ENCODE assay signal across 8 cellular contexts in the genomic region with DNA sequence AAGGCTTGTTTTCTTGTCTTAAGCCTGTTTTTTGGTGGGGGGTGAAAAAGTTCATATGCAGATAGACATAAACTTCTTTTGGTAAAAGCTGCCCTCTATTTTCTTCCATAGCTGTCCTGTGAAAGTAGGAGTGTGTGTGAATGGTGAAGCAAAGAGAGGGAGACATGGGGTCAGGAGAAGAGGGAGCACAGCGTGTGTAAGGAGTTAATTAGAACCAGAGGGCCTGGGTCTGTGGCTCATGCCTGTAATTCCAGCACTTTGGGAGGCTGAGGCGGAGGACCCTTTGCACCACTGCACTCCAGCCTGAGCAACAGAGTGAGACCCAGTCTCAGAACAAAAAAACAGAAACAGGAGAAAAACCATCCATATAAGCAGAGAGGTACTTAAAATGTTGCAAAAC. TPM values are rescaled to one million over a fixed set of nuclear protein-coding genes. Genes with fewer than 3 reads are reported as not detected.
DNase-seq lines count a peak whose midpoint lies in the region; ATAC-seq, FAIRE-seq and TF ChIP-seq lines count a peak whose summit lies in the region.

No MANE protein-coding gene starts in this region.

- peak overlapping the region; percentile 70; the same call in 1 of the 2 replicates for H3K4me2 ChIP-seq in GM12878 (ENCODE audit: control insufficient read depth, insufficient read depth)

- peaks cover 24% of the 10 kb centered on the region for H3K79me2 ChIP-seq in GM12878 (ENCODE audit: control insufficient read depth, insufficient read depth, low read length)

- H3K9ac ChIP-seq in GM12878 (ENCODE audit: control insufficient read depth, insufficient read depth, low read length) = peak overlapping the region; percentile 97

- DNase-seq in right atrium auricular region (ENCODE audit: low spot score) = no peak
- no peak for DNase-seq in left cardiac atrium
- no peak for DNase-seq in GM12878 (ENCODE audit: low read depth, low spot score)
- peak; percentile 11 to 20 for DNase-seq in lung microvascular endothelial cell (ENCODE audit: low read depth in 2 of 2)
- DNase-seq in aorta = no peak
- DNase-seq in activated CD4-positive, alpha-beta T cell treated with anti-CD3 and anti-CD28 coated beads, Interleukin-2, amount 50 U/mL, for 1 hour = no peak

- TF ChIP-seq RAD21 in GM12878 (IDR thresholded peaks at IDR 0.05; ENCODE audit: insufficient read depth, low read depth, low read length) = no peak

- peak overlapping the region; percentile 50 to 62 for H3K4me3 ChIP-seq in right atrium auricular region
- H3K4me3 ChIP-seq in GM12878 = peak overlapping the region; percentile 86
- H3K4me3 ChIP-seq in aorta (ENCODE audit: low read length in 2 of 2) = peak overlapping the region; percentile 75 to 82

- ATAC-seq in left cardiac atrium (no peak), GM12878 (no peak), aorta (ENCODE audit: low FRiP score) (no peak), HG02970 (IDR thresholded peaks at IDR 0.05; ENCODE audit: low FRiP score, unreplicated experiment) (no peak), GM19455 (IDR thresholded peaks at IDR 0.05; ENCODE audit: unreplicated experiment) (no peak)

- H3K27ac ChIP-seq in right atrium auricular region (peak overlapping the region; percentile 98 to 99), GM12878 (ENCODE audit: control insufficient read depth, insufficient read depth) (peak overlapping the region; percentile 97), aorta (ENCODE audit: low read depth in 1 of 2, low read length in 2 of 2) (no peak overlapping the region)

- no peak for TF ChIP-seq EP300 in GM12878 (IDR thresholded peaks at IDR 0.05; ENCODE audit: borderline replicate concordance in 1 of 2, control insufficient read depth in 1 of 2, low read depth in 2 of 2, low read length in 2 of 2)

- H3K27me3 ChIP-seq in right atrium auricular region (no peaks in the 10 kb centered on the region), GM12878 (replicated peaks in 1 of 2; ENCODE audit: control insufficient read depth in 2 of 2, insufficient read depth in 2 of 2, low read length in 1 of 2) (no peaks in the 10 kb centered on the region), aorta (ENCODE audit: control insufficient read depth in 1 of 2, insufficient read depth in 2 of 2, low read length in 1 of 2) (no peaks in the 10 kb centered on the region)

- TF ChIP-seq CTCF in right atrium auricular region (IDR thresholded peaks at IDR 0.05) (no peak), GM12878 (IDR thresholded peaks at IDR 0.05 in 2 of 3, conservative IDR thresholded peaks at IDR 0.05 in 1 of 3; ENCODE audit: control insufficient read depth in 2 of 3, extremely low read depth in 1 of 3, insufficient read depth in 1 of 3, low read depth in 3 of 3, low read length in 3 of 3) (no peak)

- SMC1A ChIA-PET in GM12878 (lab: Charles Lee; ENCODE audit: uncharacterized antibody, unreplicated experiment) = interaction anchor here (0.8 to 6.7 kb wide), 9 partner anchors 15 to 90 kb away, joined by 3 to 118 read pairs (median 6); partner anchors contain the start of gene CCNL1

- in situ Hi-C loops in GM12878 (cut with MboI) = no loop called here

- 20% methylated on average over 2 of the region's 2 CpGs for WGBS in GM12878 (ENCODE audit: insufficient coverage, insufficient replicate concordance, low lambda C conversion rate, missing lambda C conversion rate)
- 18 to 25% methylated on average over 2 of the region's 2 CpGs for WGBS in aorta, 2 donors

- POLR2A ChIA-PET in GM12878 (lab: Charles Lee) = interaction anchor here (0.7 to 4.3 kb wide), 6 partner anchors 10 to 87 kb away, joined by 3 to 147 read pairs (median 9); partner anchors contain the start of gene CCNL1

- CTCF ChIA-PET in GM12878 (lab: Yijun Ruan, JAX) = interaction anchor here (0.9 to 8.1 kb wide), 11 partner anchors 14 to 502 kb away, joined by 3 to 104 read pairs (median 5); partner anchors contain the start of genes CCNL1 and TIPARP

- H3K36me3 ChIP-seq in right atrium auricular region (no peaks in the 10 kb centered on the region), GM12878 (ENCODE audit: control insufficient read depth in 2 of 2, insufficient read depth in 2 of 2, low read length in 1 of 2) (no peaks in the 10 kb centered on the region), aorta (ENCODE audit: control insufficient read depth in 1 of 2, insufficient read depth in 2 of 2, low read length in 1 of 2) (no peaks in the 10 kb centered on the region)

- no peak for FAIRE-seq in GM12878 (lab: Jason Lieb, UNC)

- no TSS peak for BruUV-seq in GM12878 (replicated peaks; lab: Mats Ljungman, UMichigan)

- H2AFZ ChIP-seq in GM12878 (ENCODE audit: control insufficient read depth, low read depth, low read length) = no peak overlapping the region; the same call in 1 of the 2 replicates

- peaks cover 0 to 20% of the 10 kb centered on the region in 2 donors for H3K4me1 ChIP-seq in right atrium auricular region
- H3K4me1 ChIP-seq in GM12878 (ENCODE audit: control insufficient read depth, insufficient read depth, low read length) = peaks cover 4% of the 10 kb centered on the region; the same call in 1 of the 2 replicates
- no peaks in the 10 kb centered on the region for H3K4me1 ChIP-seq in aorta (ENCODE audit: control insufficient read depth in 1 of 2, insufficient read depth in 2 of 2, low read length in 2 of 2)

- no peaks in the 10 kb centered on the region for H3K9me3 ChIP-seq in right atrium auricular region
- no peaks in the 10 kb centered on the region; the same call in 1 of the 3 replicates for H3K9me3 ChIP-seq in GM12878 (replicated peaks; ENCODE audit: control insufficient read depth, insufficient read depth, low read length)
- no peaks in the 10 kb centered on the region for H3K9me3 ChIP-seq in aorta (ENCODE audit: control insufficient read depth, low read length)

- H4K20me1 ChIP-seq in GM12878 (ENCODE audit: control insufficient read depth, insufficient read depth) = no peaks in the 10 kb centered on the region

- RAD21 ChIA-PET in GM12878 (lab: Charles Lee; ENCODE audit: unreplicated experiment) = interaction anchor here (1.0 to 3.6 kb wide), 10 partner anchors 9 to 627 kb away, joined by 3 to 81 read pairs (median 8); partner anchors contain the start of genes CCNL1 and SSR3

- intact Hi-C loops in left cardiac atrium (cut with DNase I) = no loop called here
- intact Hi-C loops in GM12878 (cut with micrococcal nuclease; ENCODE audit: unreplicated experiment) = no loop called here
- intact Hi-C loops in aorta (cut with DNase I) = no loop called here

- TF ChIP-seq POLR2A in GM12878 (IDR thresholded peaks at IDR 0.05; ENCODE audit: low read depth, low read length) = no peak

TF ChIP-seq in GM12878, 131 proteins besides CTCF, POLR2A, EP300 and RAD21 (continues in another document):
- no peak for TF ChIP-seq TARDBP (IDR thresholded peaks at IDR 0.05; ENCODE audit: borderline replicate concordance)
- no peak for TF ChIP-seq YBX1 (IDR thresholded peaks at IDR 0.05)
- no peak for TF ChIP-seq PML (IDR thresholded peaks at IDR 0.05; ENCODE audit: low read length)
- no peak for TF ChIP-seq MEF2A (IDR thresholded peaks at IDR 0.05; ENCODE audit: insufficient read depth, low read depth, low read length)
- TF ChIP-seq ZNF274 (IDR thresholded peaks at IDR 0.05; ENCODE audit: insufficient read depth, insufficient read length) = no peak
- TF ChIP-seq, protein P1, sequence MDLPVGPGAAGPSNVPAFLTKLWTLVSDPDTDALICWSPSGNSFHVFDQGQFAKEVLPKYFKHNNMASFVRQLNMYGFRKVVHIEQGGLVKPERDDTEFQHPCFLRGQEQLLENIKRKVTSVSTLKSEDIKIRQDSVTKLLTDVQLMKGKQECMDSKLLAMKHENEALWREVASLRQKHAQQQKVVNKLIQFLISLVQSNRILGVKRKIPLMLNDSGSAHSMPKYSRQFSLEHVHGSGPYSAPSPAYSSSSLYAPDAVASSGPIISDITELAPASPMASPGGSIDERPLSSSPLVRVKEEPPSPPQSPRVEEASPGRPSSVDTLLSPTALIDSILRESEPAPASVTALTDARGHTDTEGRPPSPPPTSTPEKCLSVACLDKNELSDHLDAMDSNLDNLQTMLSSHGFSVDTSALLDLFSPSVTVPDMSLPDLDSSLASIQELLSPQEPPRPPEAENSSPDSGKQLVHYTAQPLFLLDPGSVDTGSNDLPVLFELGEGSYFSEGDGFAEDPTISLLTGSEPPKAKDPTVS (IDR thresholded peaks at IDR 0.05; ENCODE audit: low read depth, low read length) = no peak
- no peak for TF ChIP-seq FOXM1 (IDR thresholded peaks at IDR 0.05; ENCODE audit: low read depth, low read length)
- no peak for TF ChIP-seq NBN (IDR thresholded peaks at IDR 0.05)
- no peak for TF ChIP-seq SUZ12 (IDR thresholded peaks at IDR 0.05; ENCODE audit: unreplicated experiment)
- TF ChIP-seq TCF12 (IDR thresholded peaks at IDR 0.05; ENCODE audit: low read depth, low read length) = no peak
- TF ChIP-seq RCOR1 (conservative IDR thresholded peaks at IDR 0.05; ENCODE audit: low read depth, low read length) = no peak
- no peak for TF ChIP-seq MEF2B (IDR thresholded peaks at IDR 0.05; ENCODE audit: partially characterized antibody, poor library complexity, severe bottlenecking)
- TF ChIP-seq CHD4 (IDR thresholded peaks at IDR 0.05) = no peak
- TF ChIP-seq SMAD1 (IDR thresholded peaks at IDR 0.05; ENCODE audit: low read depth, partially characterized antibody) = no peak
- TF ChIP-seq NFXL1 (IDR thresholded peaks at IDR 0.05; ENCODE audit: borderline replicate concordance) = no peak

RNA-seq across cellular contexts. Expression of gene CCNL1, which starts 16.2 kb away (rescaled TPM):
- total RNA-seq in right atrium auricular region (10 to 100 TPM; 43.8 to 44.3 TPM), left cardiac atrium (10 to 100 TPM; 44.9 to 64.2 TPM), GM12878 (2014; rRNA removed) (173 and 180 TPM in 2 replicates), GM12878 (2014; rRNA removed; fragmentation: Illumina TruSeq; extraction: Trizol) (125 and 134 TPM in 2 replicates), GM12878 (2021) (105 and 107 TPM in 2 replicates), lung microvascular endothelial cell (70.0 and 171 TPM in 2 replicates), aorta (100 to 1,000 TPM; 159 to 189 TPM)
- total RNA-seq in GM12878 (2013; cell fraction: nucleolus; rRNA removed) = 786 and 840 TPM in 2 replicates
- 92.3 TPM for polyA plus RNA-seq in GM12878 (2011; ENCODE audit: low read depth)
- polyA plus RNA-seq in GM12878 (2011; rRNA removed) (174 and 236 TPM in 2 replicates), GM12878 (2014; fragmentation: Illumina TruSeq; extraction: Trizol) (119 and 153 TPM in 2 replicates), GM12878 (2014; fragmentation: Nextera tagmentation; extraction: Ambion mirVana) (10 to 100 TPM; 22.2 to 39.8 TPM), GM12878 (2014; rRNA removed) (127 and 135 TPM in 2 replicates), GM12878 (2016; fragmentation: Nextera tagmentation; extraction: Ambion mirVana) (100 to 1,000 TPM in 1 of 2 experiments, 10 to 100 TPM in 1; 85.1 to 111 TPM), aorta (100 to 1,000 TPM in 1 of 2 donors, 10 to 100 TPM in 1; 17.4 to 142 TPM)
- polyA plus RNA-seq in GM12878 (2011; cell fraction: cytosol; rRNA removed) = 54.9 and 72.4 TPM in 2 replicates
- polyA plus RNA-seq in GM12878 (2011; cell fraction: nucleus; rRNA removed) = 732 and 1,003 TPM in 2 replicates
- 101 and 129 TPM in 2 replicates for polyA plus RNA-seq in GM12878 (2012)
- polyA minus RNA-seq in GM12878 (2011; rRNA and poly(A)+ RNA removed) = 159 and 190 TPM in 2 replicates
- 50.1 and 54.2 TPM in 2 replicates for polyA minus RNA-seq in GM12878 (2011; cell fraction: cytosol; rRNA and poly(A)+ RNA removed)
- 1,045 and 1,316 TPM in 2 replicates for polyA minus RNA-seq in GM12878 (2011; cell fraction: nucleus; rRNA and poly(A)+ RNA removed)

Comparison
In these comparisons a context has a peak if more than half of its experiments do, and no peak if none do; other contexts are left out.
1. DNase-seq: peak in lung microvascular endothelial cell (2 of 2); none in right atrium auricular region (single experiment), left cardiac atrium (single experiment), GM12878 (single experiment), aorta (0 of 2) and activated CD4-positive, alpha-beta T cell treated with anti-CD3 and anti-CD28 coated beads, Interleukin-2, amount 50 U/mL, for 1 hour (single experiment).
2. H3K27ac ChIP-seq: peak in right atrium auricular region (2 of 2) and GM12878 (single experiment); none in aorta (0 of 2).
3. Peak in every context shown above with its lines, with median percentiles within 50 percentile points of each other: H3K4me3 ChIP-seq.